In the genomic region with DNA sequence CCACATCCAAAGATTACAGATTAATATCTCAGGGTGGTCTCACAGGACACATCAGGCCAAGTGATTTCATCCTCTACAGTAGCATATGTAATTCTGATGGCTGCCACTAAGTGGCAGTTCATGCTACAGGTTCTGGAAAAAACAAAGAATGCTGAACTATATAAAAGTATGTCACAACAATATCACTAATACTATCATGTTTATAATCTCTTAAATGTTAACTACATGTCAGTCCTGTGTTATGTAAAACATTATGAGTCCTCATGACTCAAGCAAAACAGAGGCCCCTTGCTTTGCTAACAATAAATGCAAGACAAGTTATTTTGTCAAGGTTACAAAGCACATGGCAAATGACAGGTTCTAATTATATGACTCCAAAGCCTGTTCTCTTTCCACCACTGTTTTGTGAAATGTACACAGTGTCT, we compare ENCODE assay signal across 8 cellular contexts.
DNase-seq lines count a peak whose midpoint lies in the region; ATAC-seq and TF ChIP-seq lines count a peak whose summit lies in the region.

No MANE protein-coding gene starts in this region.

- H3K36me3 ChIP-seq in WERI-Rb-1: no peaks in the 10 kb centered on the region

- peak; percentile 28 for DNase-seq in AG20443 (ENCODE audit: low spot score)
- DNase-seq in WERI-Rb-1: no peak
- no peak for DNase-seq in left colon
- no peak for DNase-seq in 8988T
- no peak for DNase-seq in T-helper 1 cell
- DNase-seq in SKM-1 treated with dmso at 0.1 percent for 144 hours (lab: John Stamatoyannopoulos, UW; ENCODE audit: unreplicated experiment): no peak

- no peaks in the 10 kb centered on the region for H3K9me3 ChIP-seq in WERI-Rb-1 (ENCODE audit: severe bottlenecking)

- peak; percentile 44 for TF ChIP-seq CTCF in WERI-Rb-1 (IDR thresholded peaks at IDR 0.05; ENCODE audit: low read depth, low read length)

- no peaks in the 10 kb centered on the region for H3K27me3 ChIP-seq in WERI-Rb-1 (ENCODE audit: insufficient read depth, low read depth, severe bottlenecking)

- intact Hi-C loops in left colon (cut with DNase I, micrococcal nuclease): no loop called here

- no peak overlapping the region for H3K4me3 ChIP-seq in WERI-Rb-1 (ENCODE audit: low read depth, low read length)

- no peak overlapping the region for H3K27ac ChIP-seq in WERI-Rb-1

- peak; percentile 82 for ATAC-seq in GM18858 (IDR thresholded peaks at IDR 0.05; ENCODE audit: unreplicated experiment)
- peak; percentile 88 for ATAC-seq in HG03280 (IDR thresholded peaks at IDR 0.05; ENCODE audit: unreplicated experiment)
- ATAC-seq in left colon: peak; percentile 56
